8 cellular contexts compared by ENCODE assay signal in genomic region chr15:84818221-84819131, GRCh38. TPM values are rescaled to one million over a fixed set of nuclear protein-coding genes. Genes with fewer than 3 reads are reported as not detected.
DNase-seq lines count a peak whose midpoint lies in the region; ATAC-seq and TF ChIP-seq lines count a peak whose summit lies in the region.

No MANE protein-coding gene starts in this region.

- H3K9me3 Mint-ChIP-seq in Caco-2 (ENCODE audit: unreplicated experiment) (no peaks in the 10 kb centered on the region), neural progenitor cell (peaks cover 4% of the 10 kb centered on the region)

- TF ChIP-seq CTCF in Caco-2 (IDR thresholded peaks at IDR 0.05; ENCODE audit: insufficient read depth in 1 of 2, low read depth in 1 of 2, low read length in 1 of 2, severe bottlenecking in 1 of 2, unreplicated experiment in 1 of 2) (no peak), esophagus squamous epithelium (IDR thresholded peaks at IDR 0.05) (peak in 1 of 6 experiments; percentile 8), neural progenitor cell (IDR thresholded peaks at IDR 0.05) (no peak), suprapubic skin (IDR thresholded peaks at IDR 0.05) (no peak)

- H3K9me3 ChIP-seq in Caco-2 (no peaks in the 10 kb centered on the region), NT2/D1 (ENCODE audit: insufficient read depth, low read length) (no peaks in the 10 kb centered on the region), esophagus squamous epithelium (no peaks in the 10 kb centered on the region), neural progenitor cell (ENCODE audit: low read depth) (no peaks in the 10 kb centered on the region), suprapubic skin (no peaks in the 10 kb centered on the region)

- peak overlapping the region; percentile 44 for H3K4me3 Mint-ChIP-seq in Caco-2 (ENCODE audit: unreplicated experiment)
- H3K4me3 Mint-ChIP-seq in neural progenitor cell = peak overlapping the region; percentile 61

- H3K4me1 ChIP-seq in Caco-2 (peaks cover 41% of the 10 kb centered on the region), NT2/D1 (ENCODE audit: insufficient read depth, insufficient read length) (peaks cover 21% of the 10 kb centered on the region), esophagus squamous epithelium (peaks cover 10 to 62% (median 13%) of the 10 kb centered on the region in 3 donors), neural progenitor cell (peaks cover 36% of the 10 kb centered on the region), suprapubic skin (peaks cover 25% of the 10 kb centered on the region)

- peak overlapping the region; percentile 60 for H3K4me2 ChIP-seq in neural progenitor cell

- WGBS in esophagus squamous epithelium, 2 donors = 49 to 61% methylated on average over 7 to 8 of the region's 9 CpGs
- 82% methylated on average over 9 of the region's 9 CpGs for WGBS in suprapubic skin

- H3K27ac ChIP-seq in esophagus squamous epithelium (peak overlapping the region; percentile 30 to 90 (median 72)), neural progenitor cell (no peak overlapping the region), suprapubic skin (no peak overlapping the region)

- H3K36me3 Mint-ChIP-seq in Caco-2 (ENCODE audit: insufficient read depth, unreplicated experiment) (peaks cover 7% of the 10 kb centered on the region), neural progenitor cell (no peaks in the 10 kb centered on the region)

- H3K4me1 Mint-ChIP-seq in Caco-2 (ENCODE audit: low read depth, unreplicated experiment) = peaks cover 33% of the 10 kb centered on the region
- H3K4me1 Mint-ChIP-seq in neural progenitor cell = peaks cover 32% of the 10 kb centered on the region

- H3K27me3 Mint-ChIP-seq in Caco-2 (ENCODE audit: insufficient read depth, unreplicated experiment) (no peaks in the 10 kb centered on the region), neural progenitor cell (ENCODE audit: insufficient read depth, low read depth) (peaks cover 8% of the 10 kb centered on the region)

- peak in 1 of 2 experiments; percentile 26 for DNase-seq in Caco-2
- peak; percentile 59 for DNase-seq in NT2/D1 (ENCODE audit: low read depth, low spot score)
- no peak for DNase-seq in esophagus squamous epithelium (lab: John Stamatoyannopoulos, UW)
- DNase-seq in neural progenitor cell (ENCODE audit: low spot score) = peak; percentile 80
- no peak for DNase-seq in activated CD8-positive, alpha-beta memory T cell treated with anti-CD3 and anti-CD28 coated beads, Interleukin-2, amount 50 U/mL, for 48 hours
- DNase-seq in suprapubic skin (ENCODE audit: low spot score in 2 of 2) = no peak

- H3K27me3 ChIP-seq in Caco-2 (replicated peaks; ENCODE audit: control insufficient read depth, insufficient read depth, low read length) = no peaks in the 10 kb centered on the region
- H3K27me3 ChIP-seq in NT2/D1 (ENCODE audit: insufficient read depth, insufficient read length) = no peaks in the 10 kb centered on the region
- peaks cover 0 to 12% (median 0%) of the 10 kb centered on the region in 4 donors for H3K27me3 ChIP-seq in esophagus squamous epithelium
- H3K27me3 ChIP-seq in neural progenitor cell = no peaks in the 10 kb centered on the region
- no peaks in the 10 kb centered on the region for H3K27me3 ChIP-seq in suprapubic skin

- CTCF ChIA-PET in Caco-2 (lab: Charles Lee) = interaction anchor here (0.6 to 1.0 kb wide), 4 partner anchors 14 to 247 kb away, joined by 3 to 5 read pairs (median 3); no protein-coding TSS in a partner anchor

- no peak for TF ChIP-seq EP300 in suprapubic skin (IDR thresholded peaks at IDR 0.05)

- intact Hi-C loops in Caco-2 (cut with micrococcal nuclease; ENCODE audit: unreplicated experiment) = loop anchor here (5.0 kb wide), 1 partner anchor 166 kb away; the partner anchor contains the start of gene WDR73
- intact Hi-C loops in esophagus squamous epithelium (cut with DNase I) = no loop called here

- H3F3A ChIP-seq in neural progenitor cell (ENCODE audit: low read depth) = peaks cover 26% of the 10 kb centered on the region

- TF ChIP-seq POLR2A in esophagus squamous epithelium (IDR thresholded peaks at IDR 0.05) (no peak), suprapubic skin (IDR thresholded peaks at IDR 0.05) (no peak)

- H3K4me3 ChIP-seq in Caco-2 (ENCODE audit: low read depth, low read length) = no peak overlapping the region
- peak overlapping the region; percentile 66 for H3K4me3 ChIP-seq in NT2/D1 (ENCODE audit: insufficient read length, low read depth)
- peak overlapping the region in 1 of 4 donors; percentile 58 for H3K4me3 ChIP-seq in esophagus squamous epithelium
- peak overlapping the region; percentile 26 for H3K4me3 ChIP-seq in neural progenitor cell
- H3K4me3 ChIP-seq in suprapubic skin = no peak overlapping the region

- peak overlapping the region; percentile 90 for H2AFZ ChIP-seq in neural progenitor cell (replicated peaks)

- H3K27ac Mint-ChIP-seq in Caco-2 (ENCODE audit: unreplicated experiment) (peak overlapping the region; percentile 75), neural progenitor cell (peak overlapping the region; percentile 95)

- POLR2A ChIA-PET in Caco-2 (lab: Charles Lee) = interaction anchor here (0.5 to 0.7 kb wide), 2 partner anchors 83 to 86 kb away, joined by 3 to 8 read pairs; no protein-coding TSS in a partner anchor

- no peaks in the 10 kb centered on the region for H4K20me1 ChIP-seq in neural progenitor cell (ENCODE audit: low read depth)

- ATAC-seq in HG03432 (IDR thresholded peaks at IDR 0.05; ENCODE audit: unreplicated experiment) = no peak
- ATAC-seq in GM19467 (IDR thresholded peaks at IDR 0.05; ENCODE audit: unreplicated experiment) = no peak

- H3K79me2 ChIP-seq in neural progenitor cell (ENCODE audit: low read depth) = no peaks in the 10 kb centered on the region

- H3K36me3 ChIP-seq in Caco-2 (ENCODE audit: control insufficient read depth, insufficient read depth, low read length) (no peaks in the 10 kb centered on the region), NT2/D1 (ENCODE audit: insufficient read depth, insufficient read length, low read length) (peaks cover 38% of the 10 kb centered on the region), esophagus squamous epithelium (no peaks in the 10 kb centered on the region), neural progenitor cell (no peaks in the 10 kb centered on the region), suprapubic skin (no peaks in the 10 kb centered on the region)

- peak overlapping the region; percentile 92 for H3K9ac ChIP-seq in NT2/D1 (ENCODE audit: insufficient read length, low read depth)
- no peak overlapping the region for H3K9ac ChIP-seq in neural progenitor cell

- BruUV-seq in Caco-2 (replicated peaks; lab: Mats Ljungman, UMichigan) = no TSS peak

RNA-seq across cellular contexts. Expression of gene ALPK3, which starts 1.3 kb away (rescaled TPM):
- total RNA-seq in Caco-2 (2022) (0.43 and 0.95 TPM in 2 replicates), esophagus squamous epithelium (1 to 10 TPM; 1.8 to 4.2 (median 2.7) TPM), neural progenitor cell (ENCODE audit: low replicate concordance) (5.4 and 9.5 TPM in 2 replicates), suprapubic skin (1 to 10 TPM in 2 of 4 donors, under 1 TPM in 2; 0.42 to 7.5 (median 1.1) TPM)

Comparison
In these comparisons a context has a peak if more than half of its experiments do, and no peak if none do; other contexts are left out.
1. DNase-seq: peak in NT2/D1 (single experiment) and neural progenitor cell (single experiment); none in esophagus squamous epithelium (single experiment), activated CD8-positive, alpha-beta memory T cell treated with anti-CD3 and anti-CD28 coated beads, Interleukin-2, amount 50 U/mL, for 48 hours (single experiment) and suprapubic skin (0 of 2).
2. H3K4me3 ChIP-seq: peak in NT2/D1 (single experiment) and neural progenitor cell (single experiment); none in Caco-2 (single experiment) and suprapubic skin (single experiment).
3. H3K27ac ChIP-seq: peak in esophagus squamous epithelium (4 of 4); none in neural progenitor cell (single experiment) and suprapubic skin (single experiment).